ENCODE assay signal across 16 cellular contexts in genomic region chr2:117931978-117932377, GRCh38.
A peak's percentile ranks its signal among the peaks of the same experiment; 100 is the strongest.
DNase-seq lines count a peak whose midpoint lies in the region; ATAC-seq lines count a peak whose summit lies in the region.
"Had no signal": no experiment of that assay in that cellular context is flagged by ENCODE, and none has a peak within 500 bp of the region (broad histone marks: within the 10 kb centered on the region; RNA-seq: fewer than 3 reads in every experiment).

No MANE protein-coding gene starts in this region.

- no peak overlapping the region for H3K4me3 Mint-ChIP-seq in activated naive CD8-positive, alpha-beta T cell treated with anti-CD3 and anti-CD28 coated beads, Interleukin-2, amount 10 ng/mL, durations not matched to agents 7 days and 5 days
- no peak overlapping the region for H3K4me3 Mint-ChIP-seq in activated naive CD8-positive, alpha-beta T cell treated with anti-CD3 and anti-CD28 coated beads, Interleukin-2, amount 50 U/mL, for 24 hours
- H3K4me3 Mint-ChIP-seq in immature natural killer cell = peak overlapping the region; percentile 41 to 78 (median 69)
- H3K4me3 Mint-ChIP-seq in natural killer cell treated with Interleukin-12 subunit alpha and Interleukin-12 subunit beta and Interleukin-15 and Interleukin-18, amount 100 ng/mL, for 72 hours = peak overlapping the region; percentile 15
- H3K4me3 Mint-ChIP-seq: CD8-positive, alpha-beta memory T cell; H9 had no signal

- ATAC-seq in activated naive CD8-positive, alpha-beta T cell treated with anti-CD3 and anti-CD28 coated beads, Interleukin-2, amount 10 ng/mL, durations not matched to agents 7 days and 5 days (ENCODE audit: low read depth) = no peak
- no peak for ATAC-seq in activated naive CD8-positive, alpha-beta T cell treated with anti-CD3 and anti-CD28 coated beads, Interleukin-2, amount 50 U/mL, for 24 hours
- peak; percentile 49 to 69 for ATAC-seq in natural killer cell treated with Interleukin-12 subunit alpha and Interleukin-12 subunit beta and Interleukin-15 and Interleukin-18, amount 100 ng/mL, for 72 hours

- H3K27me3 Mint-ChIP-seq in activated naive CD8-positive, alpha-beta T cell treated with anti-CD3 and anti-CD28 coated beads, Interleukin-2, amount 10 ng/mL, durations not matched to agents 7 days and 5 days = no peaks in the 10 kb centered on the region
- no peaks in the 10 kb centered on the region for H3K27me3 Mint-ChIP-seq in activated naive CD8-positive, alpha-beta T cell treated with anti-CD3 and anti-CD28 coated beads, Interleukin-2, amount 50 U/mL, for 24 hours
- H3K27me3 Mint-ChIP-seq in immature natural killer cell (ENCODE audit: low read depth in 3 of 3) = peaks cover 0 to 9% (median 0%) of the 10 kb centered on the region in 3 donors
- H3K27me3 Mint-ChIP-seq in natural killer cell treated with Interleukin-12 subunit alpha and Interleukin-12 subunit beta and Interleukin-15 and Interleukin-18, amount 100 ng/mL, for 72 hours = no peaks in the 10 kb centered on the region
- H3K27me3 Mint-ChIP-seq: CD8-positive, alpha-beta memory T cell had no signal

- DNase-seq in activated naive CD8-positive, alpha-beta T cell treated with anti-CD3 and anti-CD28 coated beads, Interleukin-2, amount 10 ng/mL, durations not matched to agents 7 days and 5 days = no peak
- DNase-seq in activated naive CD8-positive, alpha-beta T cell treated with anti-CD3 and anti-CD28 coated beads, Interleukin-2, amount 50 U/mL, for 24 hours = no peak
- DNase-seq in immature natural killer cell (peak; percentile 31 to 43 (median 33)), ureter (ENCODE audit: low spot score) (no peak), iPS-NIHi11 (ENCODE audit: low spot score) (no peak), inferior parietal cortex (ENCODE audit: extremely low spot score) (no peak)
- DNase-seq in natural killer cell treated with Interleukin-12 subunit alpha and Interleukin-12 subunit beta and Interleukin-15 and Interleukin-18, amount 100 ng/mL, for 72 hours (ENCODE audit: low spot score) = no peak
- no peak for DNase-seq in activated T-cell treated with anti-CD3 and anti-CD28 coated beads, Interleukin-2, amount 50 U/mL, for 1 hour
- DNase-seq: 8988T; AML-193; Caco-2; CD8-positive, alpha-beta memory T cell; DND-41; GDM1; GOT3; H9 had no signal

- H3K9me3 Mint-ChIP-seq in activated naive CD8-positive, alpha-beta T cell treated with anti-CD3 and anti-CD28 coated beads, Interleukin-2, amount 10 ng/mL, durations not matched to agents 7 days and 5 days = peaks cover 2% of the 10 kb centered on the region
- H3K9me3 Mint-ChIP-seq in activated naive CD8-positive, alpha-beta T cell treated with anti-CD3 and anti-CD28 coated beads, Interleukin-2, amount 50 U/mL, for 24 hours = peaks cover 5% of the 10 kb centered on the region
- no peaks in the 10 kb centered on the region for H3K9me3 Mint-ChIP-seq in immature natural killer cell
- H3K9me3 Mint-ChIP-seq in natural killer cell treated with Interleukin-12 subunit alpha and Interleukin-12 subunit beta and Interleukin-15 and Interleukin-18, amount 100 ng/mL, for 72 hours = no peaks in the 10 kb centered on the region

- peak overlapping the region; percentile 31 for H3K27ac Mint-ChIP-seq in activated naive CD8-positive, alpha-beta T cell treated with anti-CD3 and anti-CD28 coated beads, Interleukin-2, amount 10 ng/mL, durations not matched to agents 7 days and 5 days
- no peak overlapping the region for H3K27ac Mint-ChIP-seq in activated naive CD8-positive, alpha-beta T cell treated with anti-CD3 and anti-CD28 coated beads, Interleukin-2, amount 50 U/mL, for 24 hours
- peak overlapping the region; percentile 51 to 92 (median 90) for H3K27ac Mint-ChIP-seq in immature natural killer cell
- H3K27ac Mint-ChIP-seq in natural killer cell treated with Interleukin-12 subunit alpha and Interleukin-12 subunit beta and Interleukin-15 and Interleukin-18, amount 100 ng/mL, for 72 hours = peak overlapping the region; percentile 38 to 64

- POLR2A ChIA-PET in activated naive CD8-positive, alpha-beta T cell treated with anti-CD3 and anti-CD28 coated beads, Interleukin-2, amount 10 ng/mL, durations not matched to agents 7 days and 5 days (lab: Charles Lee) = no interaction called here

- peaks cover 2% of the 10 kb centered on the region for H3K4me1 Mint-ChIP-seq in activated naive CD8-positive, alpha-beta T cell treated with anti-CD3 and anti-CD28 coated beads, Interleukin-2, amount 10 ng/mL, durations not matched to agents 7 days and 5 days
- H3K4me1 Mint-ChIP-seq in activated naive CD8-positive, alpha-beta T cell treated with anti-CD3 and anti-CD28 coated beads, Interleukin-2, amount 50 U/mL, for 24 hours = peaks cover 2% of the 10 kb centered on the region
- peaks cover 46 to 54% of the 10 kb centered on the region in 2 donors for H3K4me1 Mint-ChIP-seq in immature natural killer cell
- peaks cover 31 to 44% of the 10 kb centered on the region in 2 donors for H3K4me1 Mint-ChIP-seq in natural killer cell treated with Interleukin-12 subunit alpha and Interleukin-12 subunit beta and Interleukin-15 and Interleukin-18, amount 100 ng/mL, for 72 hours (ENCODE audit: low read depth in 2 of 2)
- H3K4me1 Mint-ChIP-seq: H9 had no signal

- H3K36me3 Mint-ChIP-seq in activated naive CD8-positive, alpha-beta T cell treated with anti-CD3 and anti-CD28 coated beads, Interleukin-2, amount 10 ng/mL, durations not matched to agents 7 days and 5 days = peaks cover 70% of the 10 kb centered on the region
- H3K36me3 Mint-ChIP-seq in activated naive CD8-positive, alpha-beta T cell treated with anti-CD3 and anti-CD28 coated beads, Interleukin-2, amount 50 U/mL, for 24 hours (ENCODE audit: low read depth) = peaks cover 90% of the 10 kb centered on the region
- peaks cover 44 to 60% (median 53%) of the 10 kb centered on the region in 3 donors for H3K36me3 Mint-ChIP-seq in immature natural killer cell
- peaks cover 62% of the 10 kb centered on the region for H3K36me3 Mint-ChIP-seq in natural killer cell treated with Interleukin-12 subunit alpha and Interleukin-12 subunit beta and Interleukin-15 and Interleukin-18, amount 100 ng/mL, for 72 hours

Comparison
In these comparisons a context has a peak if more than half of its experiments do, and no peak if none do; other contexts are left out.
1. ATAC-seq: peak in natural killer cell treated with Interleukin-12 subunit alpha and Interleukin-12 subunit beta and Interleukin-15 and Interleukin-18, amount 100 ng/mL, for 72 hours (2 of 2); none in activated naive CD8-positive, alpha-beta T cell treated with anti-CD3 and anti-CD28 coated beads, Interleukin-2, amount 10 ng/mL, durations not matched to agents 7 days and 5 days (single experiment) and activated naive CD8-positive, alpha-beta T cell treated with anti-CD3 and anti-CD28 coated beads, Interleukin-2, amount 50 U/mL, for 24 hours (single experiment).
2. DNase-seq: peak in immature natural killer cell (3 of 3); none in activated naive CD8-positive, alpha-beta T cell treated with anti-CD3 and anti-CD28 coated beads, Interleukin-2, amount 10 ng/mL, durations not matched to agents 7 days and 5 days (single experiment), activated naive CD8-positive, alpha-beta T cell treated with anti-CD3 and anti-CD28 coated beads, Interleukin-2, amount 50 U/mL, for 24 hours (single experiment), natural killer cell treated with Interleukin-12 subunit alpha and Interleukin-12 subunit beta and Interleukin-15 and Interleukin-18, amount 100 ng/mL, for 72 hours (single experiment), ureter (single experiment), activated T-cell treated with anti-CD3 and anti-CD28 coated beads, Interleukin-2, amount 50 U/mL, for 1 hour (single experiment), iPS-NIHi11 (single experiment) and inferior parietal cortex (single experiment).
3. H3K4me3 Mint-ChIP-seq: peak in immature natural killer cell (5 of 5) and natural killer cell treated with Interleukin-12 subunit alpha and Interleukin-12 subunit beta and Interleukin-15 and Interleukin-18, amount 100 ng/mL, for 72 hours (single experiment); none in activated naive CD8-positive, alpha-beta T cell treated with anti-CD3 and anti-CD28 coated beads, Interleukin-2, amount 10 ng/mL, durations not matched to agents 7 days and 5 days (single experiment) and activated naive CD8-positive, alpha-beta T cell treated with anti-CD3 and anti-CD28 coated beads, Interleukin-2, amount 50 U/mL, for 24 hours (single experiment).